17 cellular contexts compared by ENCODE assay signal in genomic region chrX:151177141-151178027, GRCh38. TPM values are rescaled to one million over a fixed set of nuclear protein-coding genes. Genes with fewer than 3 reads are reported as not detected.
DNase-seq lines count a peak whose midpoint lies in the region; TF ChIP-seq lines count a peak whose summit lies in the region.
"Had no signal": no experiment of that assay in that cellular context is flagged by ENCODE, and none has a peak within 500 bp of the region (broad histone marks: within the 10 kb centered on the region; RNA-seq: fewer than 3 reads in every experiment).

No MANE protein-coding gene starts in this region.

- H3K9me3 ChIP-seq in smooth muscle cell (replicated peaks; ENCODE audit: low read depth) (no peaks in the 10 kb centered on the region), spleen (peaks cover 0 to 20% (median 0%) of the 10 kb centered on the region in 8 donors), SJCRH30 (replicated peaks) (no peaks in the 10 kb centered on the region)
- H3K9me3 ChIP-seq: Caco-2 had no signal

- H3K79me2 ChIP-seq in smooth muscle cell (ENCODE audit: low read depth): no peaks in the 10 kb centered on the region

- H3K27me3 ChIP-seq in smooth muscle cell (ENCODE audit: low read depth) (peaks cover 85% of the 10 kb centered on the region), spleen (replicated peaks in 1 of 7) (peaks cover 0 to 86% (median 44%) of the 10 kb centered on the region in 7 donors), SJCRH30 (no peaks in the 10 kb centered on the region)

- no peaks in the 10 kb centered on the region for H4K20me1 ChIP-seq in smooth muscle cell (ENCODE audit: low read depth)

- no peak for TF ChIP-seq POLR2A in spleen (IDR thresholded peaks at IDR 0.05)

- peak; percentile 39 for DNase-seq in NCI-H1105 treated with DMSO at 0.1 percent for 48 hours (lab: John Stamatoyannopoulos, UW)
- DNase-seq in NCI-H1105 (lab: John Stamatoyannopoulos, UW): no peak
- peak; percentile 33 for DNase-seq in astrocyte of the hippocampus (ENCODE audit: low read depth, low spot score)
- peak; percentile 21 for DNase-seq in iPS-NIHi11 (ENCODE audit: low spot score)
- no peak for DNase-seq in smooth muscle cell (lab: John Stamatoyannopoulos, UW; ENCODE audit: unreplicated experiment)
- DNase-seq in spleen: no peak
- DNase-seq in dedifferentiated amniotic fluid mesenchymal stem cell (ENCODE audit: extremely low spot score): no peak
- no peak for DNase-seq in SJCRH30
- DNase-seq: amygdala, Caco-2, heart left ventricle, NCI-H146, WERI-Rb-1 had no signal

- TF ChIP-seq CTCF in smooth muscle cell (IDR thresholded peaks at IDR 0.05; ENCODE audit: borderline replicate concordance, insufficient read depth, poor library complexity, severe bottlenecking) (no peak), spleen (IDR thresholded peaks at IDR 0.05 in 8 of 11, conservative IDR thresholded peaks at IDR 0.05 in 3 of 11) (no peak)

- H3K27ac ChIP-seq in smooth muscle cell (ENCODE audit: low read depth): no peak overlapping the region
- H3K27ac ChIP-seq in spleen: no peak overlapping the region
- no peak overlapping the region for H3K27ac ChIP-seq in SJCRH30
- H3K27ac ChIP-seq: heart left ventricle, WERI-Rb-1 had no signal

- peak overlapping the region; percentile 82 for H3K4me2 ChIP-seq in smooth muscle cell

- 33% methylated on average over 78 of the region's 96 CpGs for WGBS in smooth muscle cell (ENCODE audit: low lambda C conversion rate)
- WGBS in spleen, 5 donors: 0 to 57% (median 5%) methylated on average over 6 to 96 of the region's 96 CpGs

- intact Hi-C loops in spleen (cut with DNase I; ENCODE audit: low total_unique reads): no loop called here

- no peak overlapping the region for H3K9ac ChIP-seq in smooth muscle cell (ENCODE audit: low read depth)

- no peaks in the 10 kb centered on the region for H3K4me1 ChIP-seq in smooth muscle cell (ENCODE audit: low read depth)
- peaks cover 0 to 18% (median 5%) of the 10 kb centered on the region in 6 donors for H3K4me1 ChIP-seq in spleen
- no peaks in the 10 kb centered on the region for H3K4me1 ChIP-seq in SJCRH30
- H3K4me1 ChIP-seq: Caco-2 had no signal

- H3K36me3 ChIP-seq in smooth muscle cell (ENCODE audit: low read depth) (no peaks in the 10 kb centered on the region), spleen (no peaks in the 10 kb centered on the region), SJCRH30 (no peaks in the 10 kb centered on the region)
- H3K36me3 ChIP-seq: heart left ventricle, WERI-Rb-1 had no signal

- peak overlapping the region; percentile 41 for H3K4me3 ChIP-seq in smooth muscle cell
- H3K4me3 ChIP-seq in spleen: peak overlapping the region in 1 of 8 donors; percentile 36
- H3K4me3 ChIP-seq in SJCRH30: no peak overlapping the region

- no peak overlapping the region for H2AFZ ChIP-seq in smooth muscle cell (ENCODE audit: low read depth)

- no peaks in the 10 kb centered on the region for H3F3A ChIP-seq in smooth muscle cell (ENCODE audit: low read depth)

RNA-seq across cellular contexts. Expression of gene GPR50, which starts 1.0 kb away (rescaled TPM):
- total RNA-seq in smooth muscle cell (0.22 TPM in 1 of 2 replicates, not detected in the other), spleen (not detected)
- polyA plus RNA-seq in smooth muscle cell (0.13 and 0.35 TPM in 2 replicates), spleen (not detected)
- total RNA-seq in SJCRH30 (2014; rRNA removed; shearing (Covaris generic)): not detected in 2 replicates
- total RNA-seq: A172, Caco-2, heart left ventricle, sciatic nerve, SK-MEL-5, temporal lobe had no signal
- polyA plus RNA-seq: heart left ventricle had no signal

Comparison
In these comparisons a context has a peak if more than half of its experiments do, and no peak if none do; other contexts are left out.
1. DNase-seq: peak in NCI-H1105 treated with DMSO at 0.1 percent for 48 hours (single experiment), astrocyte of the hippocampus (single experiment) and iPS-NIHi11 (single experiment); none in NCI-H1105 (single experiment), smooth muscle cell (single experiment), spleen (single experiment), dedifferentiated amniotic fluid mesenchymal stem cell (single experiment) and SJCRH30 (0 of 2).